28 cellular contexts compared by ENCODE assay signal in the genomic region with DNA sequence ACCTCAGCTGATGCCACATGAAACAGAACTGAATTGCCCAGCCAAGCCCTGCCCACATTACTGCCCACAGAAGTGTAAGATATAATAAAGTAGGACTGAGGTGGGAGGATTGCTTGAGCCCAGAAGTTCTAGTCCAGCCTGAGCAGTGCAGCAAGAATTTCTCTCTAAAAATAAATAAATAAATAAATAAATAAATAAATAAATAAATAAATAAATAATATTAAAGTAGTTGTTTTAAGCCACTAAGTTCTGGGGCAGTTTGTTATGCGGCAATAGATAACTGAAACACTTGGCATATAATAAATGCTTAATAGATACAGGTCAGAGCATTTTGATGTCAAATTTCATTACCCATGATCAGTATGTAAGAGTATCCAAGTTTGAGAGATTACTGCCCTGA.
"Had no signal": no experiment of that assay in that cellular context is flagged by ENCODE, and none has a peak within 500 bp of the region (broad histone marks: within the 10 kb centered on the region; RNA-seq: fewer than 3 reads in every experiment).

No MANE protein-coding gene starts in this region.

- H3K27me3 Mint-ChIP-seq: stimulated activated memory B cell treated with anti-CD40 and anti-IgM and Interleukin-4, amounts not matched to agents 10 μg/mL and 1 μg/mL and 100 μg/mL, for 72 hours; stimulated activated naive B cell treated with anti-CD40 and anti-IgM and Interleukin-4, amounts not matched to agents 10 μg/mL and 1 μg/mL and 100 μg/mL, for 72 hours; stimulated activated naive CD8-positive, alpha-beta T cell treated with anti-CD3 and anti-CD28 coated beads, Interleukin-15, amount 100 ng/mL, for 72 hours; stimulated activated naive CD8-positive, alpha-beta T cell treated with anti-CD3 and anti-CD28 coated beads, Interleukin-15, Interleukin-2, amounts not matched to agents 100 ng/mL and 50 ng/mL, for 24 hours; type B pancreatic cell had no signal

- H3K4me3 Mint-ChIP-seq: stimulated activated memory B cell treated with anti-CD40 and anti-IgM and Interleukin-4, amounts not matched to agents 10 μg/mL and 1 μg/mL and 100 μg/mL, for 72 hours; stimulated activated naive B cell treated with anti-CD40 and anti-IgM and Interleukin-4, amounts not matched to agents 10 μg/mL and 1 μg/mL and 100 μg/mL, for 72 hours; stimulated activated naive CD8-positive, alpha-beta T cell treated with anti-CD3 and anti-CD28 coated beads, Interleukin-15, amount 100 ng/mL, for 72 hours; stimulated activated naive CD8-positive, alpha-beta T cell treated with anti-CD3 and anti-CD28 coated beads, Interleukin-15, Interleukin-2, amounts not matched to agents 100 ng/mL and 50 ng/mL, for 24 hours; type B pancreatic cell had no signal

- H3K27ac Mint-ChIP-seq: stimulated activated memory B cell treated with anti-CD40 and anti-IgM and Interleukin-4, amounts not matched to agents 10 μg/mL and 1 μg/mL and 100 μg/mL, for 72 hours; stimulated activated naive B cell treated with anti-CD40 and anti-IgM and Interleukin-4, amounts not matched to agents 10 μg/mL and 1 μg/mL and 100 μg/mL, for 72 hours; stimulated activated naive CD8-positive, alpha-beta T cell treated with anti-CD3 and anti-CD28 coated beads, Interleukin-15, amount 100 ng/mL, for 72 hours; stimulated activated naive CD8-positive, alpha-beta T cell treated with anti-CD3 and anti-CD28 coated beads, Interleukin-15, Interleukin-2, amounts not matched to agents 100 ng/mL and 50 ng/mL, for 24 hours; type B pancreatic cell had no signal

- H3K27me3 ChIP-seq: stomach, suprapubic skin, testis, thyroid gland, tibial artery, tibial nerve, transverse colon, upper lobe of left lung, upper lobe of right lung, uterus, vagina had no signal

- H3K36me3 ChIP-seq: thoracic aorta, upper lobe of right lung, uterus had no signal

- ATAC-seq: stimulated activated memory B cell treated with anti-CD40 and anti-IgM and Interleukin-4, amounts not matched to agents 10 μg/mL and 1 μg/mL and 100 μg/mL, for 72 hours; stimulated activated naive B cell treated with anti-CD40 and anti-IgM and Interleukin-4, amounts not matched to agents 10 μg/mL and 1 μg/mL and 100 μg/mL, for 72 hours; upper lobe of right lung had no signal

- H3K4me1 Mint-ChIP-seq: stimulated activated naive CD8-positive, alpha-beta T cell treated with anti-CD3 and anti-CD28 coated beads, Interleukin-15, amount 100 ng/mL, for 72 hours had no signal

- H3K27ac ChIP-seq: stomach, suprapubic skin, testis, thoracic aorta, thyroid gland, tibial artery, tibial nerve, transverse colon, upper lobe of left lung, upper lobe of right lung, uterus, vagina had no signal

- H3K9me3 ChIP-seq: suprapubic skin, testis, thoracic aorta, thyroid gland, transverse colon, upper lobe of right lung had no signal

- H3K4me3 ChIP-seq: stomach, suprapubic skin, testis, thoracic aorta, thyroid gland, tibial artery, tibial nerve, transverse colon, upper lobe of left lung, upper lobe of right lung, uterus, vagina had no signal

- FAIRE-seq: urothelium cell line had no signal

- H3K4me1 ChIP-seq: stomach, suprapubic skin, testis, thyroid gland, tibial artery, tibial nerve, transverse colon, upper lobe of left lung, upper lobe of right lung, uterus, vagina had no signal

- DNase-seq: stimulated activated CD4-positive, alpha-beta T cell treated with anti-CD3 and anti-CD28 coated beads, Interleukin-2, amount 100 ng/mL, for 48 hours; stimulated activated CD4-positive, alpha-beta T cell treated with anti-CD3 and anti-CD28 coated beads, Interleukin-4, amount 100 ng/mL, for 1 hour; stimulated activated CD4-positive, alpha-beta T cell treated with anti-CD3 and anti-CD28 coated beads, Interleukin-4, amount 100 ng/mL, for 24 hours; stimulated activated CD4-positive, alpha-beta T cell treated with anti-CD3 and anti-CD28 coated beads, Interleukin-4, amount 100 ng/mL, for 4 hours; stimulated activated CD8-positive, alpha-beta memory T cell treated with anti-CD3 and anti-CD28 coated beads, Interleukin-4, amount 100 ng/mL, for 48 hours; stimulated activated naive B cell treated with anti-CD40 and anti-IgM and Interleukin-4, amounts not matched to agents 10 μg/mL and 1 μg/mL and 100 μg/mL, for 72 hours; stimulated activated naive CD4-positive, alpha-beta T cell; stimulated activated naive CD4-positive, alpha-beta T cell treated with Interleukin-2 at 50 U/mL for 16 hours; stimulated activated naive CD8-positive, alpha-beta T cell treated with anti-CD3 and anti-CD28 coated beads, Interleukin-15, amount 100 ng/mL, for 72 hours; stimulated activated naive CD8-positive, alpha-beta T cell treated with anti-CD3 and anti-CD28 coated beads, Interleukin-15, Interleukin-2, amounts not matched to agents 100 U/mL and 50 U/mL, for 24 hours; stomach; substantia nigra; testis; thyroid gland; tibial artery; transverse colon; trophoblast cell; upper lobe of left lung; upper lobe of right lung; uterus had no signal
